In genomic region chr7:132777419-132777818, GRCh38 we compare ENCODE assay signal across 16 cellular contexts.
"Had no signal": no experiment of that assay in that cellular context is flagged by ENCODE, and none has a peak within 500 bp of the region (broad histone marks: within the 10 kb centered on the region; RNA-seq: fewer than 3 reads in every experiment).

No MANE protein-coding gene starts in this region.

- H3K27ac ChIP-seq: coronary artery, esophagus muscularis mucosa, ovary, sigmoid colon, spleen, thyroid gland had no signal

- H3K36me3 Mint-ChIP-seq: brain had no signal

- H3K27ac Mint-ChIP-seq: activated B cell treated with CpG ODN at 0.5 μM for 24 hours; activated CD4-positive, alpha-beta T cell treated with anti-CD3 and anti-CD28 coated beads, Interleukin-2, amount 10 ng/mL, durations not matched to agents 7 days and 5 days; activated naive CD4-positive, alpha-beta T cell treated with anti-CD3 and anti-CD28 coated beads, Interleukin-2, amount 50 U/mL, for 72 hours; activated T-helper 2 cell treated with anti-CD3 and anti-CD28 coated beads, Interferon-gamma antibody, Interleukin-2, Interleukin-4, amounts not matched to agents 10 μg/mL and 5 μg/mL and 100 μg/mL, durations not matched to agents 14 hours and 24 hours and 36 hours; brain; T-helper 17 cell had no signal

- DNase-seq: activated B cell treated with CpG ODN at 0.5 μM for 24 hours; activated CD4-positive, alpha-beta T cell treated with anti-CD3 and anti-CD28 coated beads, Interleukin-2, amount 10 ng/mL, durations not matched to agents 7 days and 5 days; kidney glomerular epithelial cell; left ventricle myocardium superior; mesendoderm; ovary; sigmoid colon; spleen; T-helper 17 cell; thyroid gland had no signal

- H3K9me3 Mint-ChIP-seq: activated B cell treated with CpG ODN at 0.5 μM for 24 hours, brain had no signal

- H3K4me3 Mint-ChIP-seq: activated B cell treated with CpG ODN at 0.5 μM for 24 hours; activated CD4-positive, alpha-beta T cell treated with anti-CD3 and anti-CD28 coated beads, Interleukin-2, amount 10 ng/mL, durations not matched to agents 7 days and 5 days; brain; central memory CD8-positive, alpha-beta T cell; T-helper 17 cell had no signal

- H3K36me3 ChIP-seq: esophagus muscularis mucosa, ovary, sigmoid colon, spleen, thyroid gland had no signal

- H3K27me3 ChIP-seq: esophagus muscularis mucosa, ovary, sigmoid colon, spleen, thyroid gland had no signal

- H3K4me3 ChIP-seq: coronary artery, esophagus muscularis mucosa, ovary, sigmoid colon, spleen, thyroid gland had no signal

- H3K4me1 ChIP-seq: esophagus muscularis mucosa, sigmoid colon, spleen, thyroid gland had no signal

- H3K27me3 Mint-ChIP-seq: brain, T-helper 17 cell had no signal

- ATAC-seq: activated naive CD4-positive, alpha-beta T cell treated with anti-CD3 and anti-CD28 coated beads, Interleukin-2, amount 50 U/mL, for 72 hours; left ventricle myocardium superior; T-helper 17 cell had no signal

- H3K9me3 ChIP-seq: esophagus muscularis mucosa, ovary, sigmoid colon, spleen, thyroid gland had no signal
